In genomic region chr1:69691179-69691578, GRCh38 we compare ENCODE assay signal across 26 cellular contexts.
"Had no signal": no experiment of that assay in that cellular context is flagged by ENCODE, and none has a peak within 500 bp of the region (broad histone marks: within the 10 kb centered on the region; RNA-seq: fewer than 3 reads in every experiment).

No MANE protein-coding gene starts in this region.

- H3K36me3 ChIP-seq: stomach, suprapubic skin, thoracic aorta, thyroid gland, tibial artery, tibial nerve, transverse colon, upper lobe of left lung, upper lobe of right lung, uterus, vagina had no signal

- H3K4me3 ChIP-seq: stomach, suprapubic skin, testis, thoracic aorta, thyroid gland, tibial artery, tibial nerve, transverse colon, upper lobe of left lung, upper lobe of right lung, uterus, vagina had no signal

- H3K9me3 ChIP-seq: suprapubic skin, testis, thoracic aorta, thyroid gland, transverse colon, upper lobe of left lung, uterus, vagina had no signal

- H3K27ac ChIP-seq: stomach, suprapubic skin, testis, thoracic aorta, thyroid gland, tibial artery, tibial nerve, transverse colon, upper lobe of left lung, upper lobe of right lung, uterus, vagina had no signal

- H3K27me3 ChIP-seq: stomach, suprapubic skin, testis, thyroid gland, tibial artery, tibial nerve, transverse colon, upper lobe of left lung, upper lobe of right lung, uterus, vagina had no signal

- H3K4me1 ChIP-seq: stomach, suprapubic skin, testis, thyroid gland, tibial artery, tibial nerve, transverse colon, upper lobe of left lung, upper lobe of right lung, uterus, vagina had no signal

- ATAC-seq: stimulated activated effector memory CD8-positive, alpha-beta T cell treated with anti-CD3 and anti-CD28 coated beads, Interleukin-12 subunit alpha, Interleukin-12 subunit beta, amount 100 ng/mL, for 72 hours; stimulated activated memory B cell treated with anti-CD40 and anti-IgM and Interleukin-4, amounts not matched to agents 10 μg/mL and 1 μg/mL and 100 μg/mL, for 72 hours; stimulated activated naive B cell treated with anti-CD40 and anti-IgM and Interleukin-4, amounts not matched to agents 10 μg/mL and 1 μg/mL and 100 μg/mL, for 72 hours; stimulated activated naive CD8-positive, alpha-beta T cell treated with anti-CD3 and anti-CD28 coated beads, Interleukin-15, amount 100 ng/mL, for 72 hours; stimulated activated naive CD8-positive, alpha-beta T cell treated with anti-CD3 and anti-CD28 coated beads, Interleukin-15, Interleukin-2, amounts not matched to agents 100 U/mL and 50 U/mL, for 24 hours; upper lobe of right lung had no signal

- DNase-seq: stimulated activated CD4-positive, alpha-beta T cell treated with anti-CD3 and anti-CD28 coated beads, Interleukin-2, amount 100 ng/mL, for 48 hours; stimulated activated CD4-positive, alpha-beta T cell treated with anti-CD3 and anti-CD28 coated beads, Interleukin-4, amount 100 ng/mL, for 1 hour; stimulated activated CD4-positive, alpha-beta T cell treated with anti-CD3 and anti-CD28 coated beads, Interleukin-4, amount 100 ng/mL, for 24 hours; stimulated activated CD4-positive, alpha-beta T cell treated with anti-CD3 and anti-CD28 coated beads, Interleukin-4, amount 100 ng/mL, for 4 hours; stimulated activated CD8-positive, alpha-beta memory T cell treated with anti-CD3 and anti-CD28 coated beads, Interleukin-4, amount 100 ng/mL, for 48 hours; stimulated activated naive B cell treated with anti-CD40 and anti-IgM and Interleukin-4, amounts not matched to agents 10 μg/mL and 1 μg/mL and 100 μg/mL, for 72 hours; stimulated activated naive CD4-positive, alpha-beta T cell; stimulated activated naive CD4-positive, alpha-beta T cell treated with Interleukin-2 at 50 U/mL for 16 hours; stimulated activated naive CD8-positive, alpha-beta T cell treated with anti-CD3 and anti-CD28 coated beads, Interleukin-15, amount 100 ng/mL, for 72 hours; stimulated activated naive CD8-positive, alpha-beta T cell treated with anti-CD3 and anti-CD28 coated beads, Interleukin-15, Interleukin-2, amounts not matched to agents 100 U/mL and 50 U/mL, for 24 hours; stomach; substantia nigra; testis; thyroid gland; tibial artery; transverse colon; trophoblast cell; upper lobe of left lung; upper lobe of right lung; uterus had no signal
